11 cellular contexts compared by ENCODE assay signal in genomic region chr3:172530566-172530965, GRCh38. TPM values are rescaled to one million over a fixed set of nuclear protein-coding genes. Genes with fewer than 3 reads are reported as not detected.
A peak's percentile ranks its signal among the peaks of the same experiment; 100 is the strongest.
DNase-seq lines count a peak whose midpoint lies in the region; ATAC-seq, FAIRE-seq and TF ChIP-seq lines count a peak whose summit lies in the region.
"Had no signal": no experiment of that assay in that cellular context is flagged by ENCODE, and none has a peak within 500 bp of the region (broad histone marks: within the 10 kb centered on the region; RNA-seq: fewer than 3 reads in every experiment).

No MANE protein-coding gene starts in this region.

- peak; percentile 36 for FAIRE-seq in HepG2 (lab: Jason Lieb, UNC)

- no peak for TF ChIP-seq POLR2A in HepG2 (IDR thresholded peaks at IDR 0.05; ENCODE audit: insufficient read depth in 1 of 2, low read depth in 2 of 2, low read length in 2 of 2)

- 6% methylated on average over 2 of the region's 2 CpGs for whole genome bisulfite sequencing in HepG2 (ENCODE audit: low lambda C conversion rate)

- no peaks in the 10 kb centered on the region for H3K36me3 ChIP-seq in HepG2 (replicated peaks in 1 of 2; ENCODE audit: control insufficient read depth in 1 of 2, insufficient read depth in 2 of 2, low read length in 2 of 2)
- H3K36me3 ChIP-seq: sigmoid colon had no signal

- no peaks in the 10 kb centered on the region for H3K9me3 ChIP-seq in HepG2 (ENCODE audit: low read length)
- H3K9me3 ChIP-seq: sigmoid colon had no signal

- no peak overlapping the region for H3K9ac ChIP-seq in HepG2 (ENCODE audit: insufficient read depth, low read depth, low read length)

- H3K4me2 ChIP-seq in HepG2 (ENCODE audit: low read depth, low read length) = no peak overlapping the region

- intact Hi-C loops in HepG2 (cut with micrococcal nuclease; ENCODE audit: unreplicated experiment) = loop anchor here (1.0 kb wide), 1 partner anchor 115 kb away; no protein-coding TSS in a partner anchor
- intact Hi-C loops in posterior vena cava (cut with DNase I) = no loop called here

- no peak overlapping the region for H3K27ac ChIP-seq in HepG2 (ENCODE audit: extremely low read length, insufficient read depth, low read length)
- H3K27ac ChIP-seq: sigmoid colon had no signal

- H3K4me3 ChIP-seq in HepG2 (replicated peaks in 1 of 3; ENCODE audit: insufficient read depth in 1 of 3, low read depth in 2 of 3, low read length in 3 of 3) = no peak overlapping the region
- H3K4me3 ChIP-seq: sigmoid colon had no signal

- in situ Hi-C loops in HepG2 (cut with HindIII; ENCODE audit: extremely low pct_ligation_motif_present, low pct_unique_long_range_greater_than_20kb) = no loop called here

- H2AFZ ChIP-seq in HepG2 (ENCODE audit: low read length) = peak overlapping the region; percentile 70

- no peaks in the 10 kb centered on the region for H3K79me2 ChIP-seq in HepG2 (ENCODE audit: insufficient read depth, low read length)

- no TSS peak for BruUV-seq in HepG2 (replicated peaks; lab: Mats Ljungman, UMichigan)

- no peak for TF ChIP-seq RAD21 in HepG2 (CRISPR knock-in tag; IDR thresholded peaks at IDR 0.05)

- TF ChIP-seq EP300 in HepG2 (IDR thresholded peaks at IDR 0.05; ENCODE audit: low read depth in 2 of 2, low read length in 2 of 2) (no peak), HepG2 (CRISPR knock-in tag; IDR thresholded peaks at IDR 0.05; ENCODE audit: borderline replicate concordance) (no peak)

- ATAC-seq in HG03159 (IDR thresholded peaks at IDR 0.05; ENCODE audit: unreplicated experiment) = peak; percentile 57
- peak; percentile 91 for ATAC-seq in HepG2
- ATAC-seq: Right ventricle myocardium inferior had no signal

- no peak for TF ChIP-seq CTCF in HepG2 (CRISPR knock-in tag; IDR thresholded peaks at IDR 0.05)

- H3K4me1 ChIP-seq in HepG2 (ENCODE audit: insufficient read depth, low read length) = peaks cover 9% of the 10 kb centered on the region; the same call in 1 of the 2 replicates
- H3K4me1 ChIP-seq: sigmoid colon had no signal

- H3K27me3 ChIP-seq in HepG2 (ENCODE audit: control insufficient read depth in 1 of 2, insufficient read depth in 2 of 2, low read length in 2 of 2) = no peaks in the 10 kb centered on the region
- H3K27me3 ChIP-seq: sigmoid colon had no signal

- DNase-seq in GDM1 (lab: John Stamatoyannopoulos, UW) (peak; percentile 50), UCSD-AML1 (lab: John Stamatoyannopoulos, UW; ENCODE audit: unreplicated experiment) (peak; percentile 13), HepG2 (ENCODE audit: low spot score) (no peak), ureter (ENCODE audit: low spot score) (no peak), posterior vena cava (ENCODE audit: low spot score) (no peak), NCI-H2081 treated with DMSO at 0.1 percent for 48 hours (lab: John Stamatoyannopoulos, UW) (no peak)
- no peak for DNase-seq in stimulated activated CD4-positive, alpha-beta T cell treated with anti-CD3 and anti-CD28 coated beads, Interleukin-15, amount 100 ng/mL, for 24 hours
- DNase-seq: NCI-H146, sigmoid colon had no signal

- CTCF ChIA-PET in HepG2 (lab: Yijun Ruan, JAX; ENCODE audit: low intra/inter-chr PET ratio, low total read pairs) = no interaction called here

- POLR2A ChIA-PET in HepG2 (lab: Yijun Ruan, JAX) = interaction anchor here (1.2 kb wide), 1 partner anchor 71 kb away, joined by 3 read pairs; no protein-coding TSS in a partner anchor

- no peaks in the 10 kb centered on the region for H4K20me1 ChIP-seq in HepG2 (ENCODE audit: insufficient read depth, low read length)

TF ChIP-seq in HepG2, 621 proteins besides CTCF, POLR2A, EP300 and RAD21:
- TF ChIP-seq FOXA1 (IDR thresholded peaks at IDR 0.05) (no peak), FOXA1 (CRISPR knock-in tag; IDR thresholded peaks at IDR 0.05) (no peak), ZNF761 (CRISPR knock-in tag; conservative IDR thresholded peaks at IDR 0.05) (peak; percentile 71; the same call in 1 of the 2 replicates)

RNA-seq across cellular contexts. Expression of gene TNFSF10, which starts 7.3 kb away (rescaled TPM):
- total RNA-seq in HepG2 (2016; rRNA removed; fragmentation: Illumina TruSeq; extraction: Trizol) (5.3 and 8.4 TPM in 2 replicates), ureter (44.1 TPM), posterior vena cava (10 to 100 TPM; 17.3 to 18.7 TPM)
- total RNA-seq in HepG2 (2016; cell fraction: cytosol; rRNA removed; fragmentation: Illumina TruSeq; extraction: Trizol; ENCODE audit: low read depth) = 1.4 and 1.9 TPM in 2 replicates
- total RNA-seq in HepG2 (2016; cell fraction: insoluble cytoplasmic fraction; rRNA removed; fragmentation: Illumina TruSeq; extraction: Trizol) = 6.3 and 9.1 TPM in 2 replicates
- total RNA-seq in HepG2 (2016; cell fraction: membrane; rRNA removed; fragmentation: Illumina TruSeq; extraction: Trizol) = 2.8 and 4.1 TPM in 2 replicates
- 6.0 and 7.6 TPM in 2 replicates for total RNA-seq in HepG2 (2016; cell fraction: nucleus; rRNA removed; fragmentation: Illumina TruSeq; extraction: Trizol)
- 9.9 and 20.3 TPM in 2 replicates for polyA plus RNA-seq in HepG2 (2011; rRNA removed)
- polyA plus RNA-seq in HepG2 (2011; cell fraction: cytosol; rRNA removed) = 7.7 and 20.5 TPM in 2 replicates
- 1.8 and 3.8 TPM in 2 replicates for polyA plus RNA-seq in HepG2 (2011; cell fraction: nucleus; rRNA removed)
- polyA plus RNA-seq in HepG2 (2012) = 30.8 and 49.4 TPM in 2 replicates
- 1.2 and 1.3 TPM in 2 replicates for polyA plus RNA-seq in HepG2 (2016; cell fraction: cytosol; fragmentation: Illumina TruSeq; extraction: Trizol; ENCODE audit: low read depth)
- 5.5 and 5.7 TPM in 2 replicates for polyA plus RNA-seq in HepG2 (2016; cell fraction: insoluble cytoplasmic fraction; fragmentation: Illumina TruSeq; extraction: Trizol; ENCODE audit: low read depth)
- polyA plus RNA-seq in HepG2 (2016; cell fraction: membrane; fragmentation: Illumina TruSeq; extraction: Trizol; ENCODE audit: low read depth) = 1.5 and 2.5 TPM in 2 replicates
- polyA plus RNA-seq in HepG2 (2016; cell fraction: nucleus; fragmentation: Illumina TruSeq; extraction: Trizol; ENCODE audit: insufficient read depth, low read depth) = 9.4 and 10.5 TPM in 2 replicates
- polyA minus RNA-seq in HepG2 (2011; rRNA and poly(A)+ RNA removed; ENCODE audit: low replicate concordance) = 1.5 and 11.8 TPM in 2 replicates
- polyA minus RNA-seq in HepG2 (2011; cell fraction: cytosol; rRNA and poly(A)+ RNA removed) = 2.1 and 6.0 TPM in 2 replicates
- polyA minus RNA-seq in HepG2 (2011; cell fraction: nucleus; rRNA and poly(A)+ RNA removed) = 5.4 and 9.8 TPM in 2 replicates

Comparison
In these comparisons a context has a peak if more than half of its experiments do, and no peak if none do; other contexts are left out.
1. DNase-seq: peak in GDM1 (single experiment) and UCSD-AML1 (single experiment); none in HepG2 (single experiment), ureter (single experiment), posterior vena cava (single experiment), NCI-H2081 treated with DMSO at 0.1 percent for 48 hours (single experiment) and stimulated activated CD4-positive, alpha-beta T cell treated with anti-CD3 and anti-CD28 coated beads, Interleukin-15, amount 100 ng/mL, for 24 hours (single experiment).